In genomic region chr11:115585361-115586024, GRCh38 we compare ENCODE assay signal across 2 cellular contexts.
A peak's percentile ranks its signal among the peaks of the same experiment; 100 is the strongest.
TF ChIP-seq lines count a peak whose summit lies in the region.

No MANE protein-coding gene starts in this region.

TF ChIP-seq in GM12878, 131 proteins besides CTCF, POLR2A, EP300 and RAD21 (continued from another document and continues in another):
- no peak for TF ChIP-seq ZNF687 (IDR thresholded peaks at IDR 0.05)
- no peak for TF ChIP-seq CBX5 (IDR thresholded peaks at IDR 0.05; ENCODE audit: low read depth)
- no peak for TF ChIP-seq TBL1XR1 (IDR thresholded peaks at IDR 0.05; ENCODE audit: low read depth, low read length)
- peak; percentile 97 for TF ChIP-seq IRF4 (IDR thresholded peaks at IDR 0.05; ENCODE audit: low read depth, low read length)
- TF ChIP-seq, protein P1, sequence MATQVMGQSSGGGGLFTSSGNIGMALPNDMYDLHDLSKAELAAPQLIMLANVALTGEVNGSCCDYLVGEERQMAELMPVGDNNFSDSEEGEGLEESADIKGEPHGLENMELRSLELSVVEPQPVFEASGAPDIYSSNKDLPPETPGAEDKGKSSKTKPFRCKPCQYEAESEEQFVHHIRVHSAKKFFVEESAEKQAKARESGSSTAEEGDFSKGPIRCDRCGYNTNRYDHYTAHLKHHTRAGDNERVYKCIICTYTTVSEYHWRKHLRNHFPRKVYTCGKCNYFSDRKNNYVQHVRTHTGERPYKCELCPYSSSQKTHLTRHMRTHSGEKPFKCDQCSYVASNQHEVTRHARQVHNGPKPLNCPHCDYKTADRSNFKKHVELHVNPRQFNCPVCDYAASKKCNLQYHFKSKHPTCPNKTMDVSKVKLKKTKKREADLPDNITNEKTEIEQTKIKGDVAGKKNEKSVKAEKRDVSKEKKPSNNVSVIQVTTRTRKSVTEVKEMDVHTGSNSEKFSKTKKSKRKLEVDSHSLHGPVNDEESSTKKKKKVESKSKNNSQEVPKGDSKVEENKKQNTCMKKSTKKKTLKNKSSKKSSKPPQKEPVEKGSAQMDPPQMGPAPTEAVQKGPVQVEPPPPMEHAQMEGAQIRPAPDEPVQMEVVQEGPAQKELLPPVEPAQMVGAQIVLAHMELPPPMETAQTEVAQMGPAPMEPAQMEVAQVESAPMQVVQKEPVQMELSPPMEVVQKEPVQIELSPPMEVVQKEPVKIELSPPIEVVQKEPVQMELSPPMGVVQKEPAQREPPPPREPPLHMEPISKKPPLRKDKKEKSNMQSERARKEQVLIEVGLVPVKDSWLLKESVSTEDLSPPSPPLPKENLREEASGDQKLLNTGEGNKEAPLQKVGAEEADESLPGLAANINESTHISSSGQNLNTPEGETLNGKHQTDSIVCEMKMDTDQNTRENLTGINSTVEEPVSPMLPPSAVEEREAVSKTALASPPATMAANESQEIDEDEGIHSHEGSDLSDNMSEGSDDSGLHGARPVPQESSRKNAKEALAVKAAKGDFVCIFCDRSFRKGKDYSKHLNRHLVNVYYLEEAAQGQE (IDR thresholded peaks at IDR 0.05; ENCODE audit: low read depth, low read length): no peak
- TF ChIP-seq MXI1 (IDR thresholded peaks at IDR 0.05; ENCODE audit: low read depth, low read length): no peak
- no peak for TF ChIP-seq SUZ12 (IDR thresholded peaks at IDR 0.05; ENCODE audit: unreplicated experiment)
- peak in 1 of 2 experiments; percentile 75; a peak in 2 of 4 replicates for TF ChIP-seq ETV6 (conservative IDR thresholded peaks at IDR 0.05 in 1 of 2, IDR thresholded peaks at IDR 0.05 in 1 of 2; ENCODE audit: borderline replicate concordance in 1 of 2, low read depth in 1 of 2)
- peak; percentile 74 for TF ChIP-seq NBN (IDR thresholded peaks at IDR 0.05)
- no peak for TF ChIP-seq SIN3A (IDR thresholded peaks at IDR 0.05; ENCODE audit: low read depth, low read length)
- no peak for TF ChIP-seq CREB1 (IDR thresholded peaks at IDR 0.05; ENCODE audit: low read depth)
- no peak for TF ChIP-seq POLR2AphosphoS2 (IDR thresholded peaks at IDR 0.05; ENCODE audit: low read depth, low read length)
- TF ChIP-seq, protein P2, sequence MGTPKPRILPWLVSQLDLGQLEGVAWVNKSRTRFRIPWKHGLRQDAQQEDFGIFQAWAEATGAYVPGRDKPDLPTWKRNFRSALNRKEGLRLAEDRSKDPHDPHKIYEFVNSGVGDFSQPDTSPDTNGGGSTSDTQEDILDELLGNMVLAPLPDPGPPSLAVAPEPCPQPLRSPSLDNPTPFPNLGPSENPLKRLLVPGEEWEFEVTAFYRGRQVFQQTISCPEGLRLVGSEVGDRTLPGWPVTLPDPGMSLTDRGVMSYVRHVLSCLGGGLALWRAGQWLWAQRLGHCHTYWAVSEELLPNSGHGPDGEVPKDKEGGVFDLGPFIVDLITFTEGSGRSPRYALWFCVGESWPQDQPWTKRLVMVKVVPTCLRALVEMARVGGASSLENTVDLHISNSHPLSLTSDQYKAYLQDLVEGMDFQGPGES (IDR thresholded peaks at IDR 0.05): no peak
- no peak for TF ChIP-seq BRCA1 (IDR thresholded peaks at IDR 0.05; ENCODE audit: low read depth, low read length)
- TF ChIP-seq NR2C1 (IDR thresholded peaks at IDR 0.05): no peak
- TF ChIP-seq NR2C2 (IDR thresholded peaks at IDR 0.05; ENCODE audit: borderline replicate concordance, control insufficient read depth, insufficient read length, low read depth): no peak
- no peak for TF ChIP-seq E4F1 (IDR thresholded peaks at IDR 0.05; ENCODE audit: borderline replicate concordance, partially characterized antibody)
- no peak for TF ChIP-seq RCOR1 (conservative IDR thresholded peaks at IDR 0.05; ENCODE audit: low read depth, low read length)

TF ChIP-seq in SK-N-SH, 30 proteins besides CTCF, POLR2A, EP300 and RAD21 (continued from another document):
- TF ChIP-seq, protein P1 (IDR thresholded peaks at IDR 0.05; ENCODE audit: low read depth, low read length): no peak
- no peak for TF ChIP-seq RFX5 (IDR thresholded peaks at IDR 0.05; ENCODE audit: low read length)
